In the genomic region with DNA sequence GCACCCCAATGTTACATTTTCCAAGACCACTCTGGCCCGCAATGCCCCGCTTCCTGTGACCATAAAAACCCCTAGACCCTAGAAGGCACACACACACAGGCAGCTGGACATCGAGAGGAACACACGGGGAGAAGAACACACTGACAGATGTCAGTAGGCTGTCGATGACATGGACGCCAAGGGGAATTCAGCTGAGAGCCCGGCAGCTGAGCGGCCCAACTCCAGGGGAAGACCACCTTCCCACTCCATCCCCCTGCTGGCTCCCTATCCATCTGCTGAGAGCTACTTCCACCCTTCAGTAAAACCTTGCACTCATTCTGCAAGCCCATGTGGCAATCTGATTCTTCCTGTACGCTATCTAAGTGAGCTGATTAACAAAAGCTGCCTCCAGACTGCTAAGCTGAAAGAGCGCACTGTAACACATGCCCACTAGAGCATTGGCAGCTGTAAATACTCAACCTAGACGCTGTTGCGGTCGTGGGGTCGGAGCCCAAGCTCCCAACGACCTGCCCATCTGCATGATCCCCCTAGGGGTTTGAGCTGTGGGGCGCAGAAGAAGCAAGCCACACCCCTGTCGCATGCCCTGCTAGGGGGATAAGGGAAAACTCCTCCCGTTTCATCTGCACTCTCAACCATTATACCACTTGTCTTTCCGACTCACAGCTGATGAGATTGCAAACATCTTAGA, we compare ENCODE assay signal across 31 cellular contexts.
DNase-seq lines count a peak whose midpoint lies in the region; ATAC-seq, FAIRE-seq and TF ChIP-seq lines count a peak whose summit lies in the region.
"Had no signal": no experiment of that assay in that cellular context is flagged by ENCODE, and none has a peak within 500 bp of the region (broad histone marks: within the 10 kb centered on the region; RNA-seq: fewer than 3 reads in every experiment).

No MANE protein-coding gene starts in this region.

- H3K9me3 ChIP-seq in GM12878 (replicated peaks; ENCODE audit: control insufficient read depth, insufficient read depth, low read length): no peaks in the 10 kb centered on the region
- H3K9me3 ChIP-seq: Caco-2, esophagus squamous epithelium had no signal

- H2AFZ ChIP-seq in GM12878 (ENCODE audit: control insufficient read depth, low read depth, low read length): no peak overlapping the region

- TF ChIP-seq RAD21 in GM12878 (IDR thresholded peaks at IDR 0.05; ENCODE audit: insufficient read depth, low read depth, low read length): no peak

- DNase-seq in DMS53 (lab: John Stamatoyannopoulos, UW) (peak; percentile 33), DMS53 treated with DMSO at 0.1 percent for 48 hours (lab: John Stamatoyannopoulos, UW; ENCODE audit: unreplicated experiment) (no peak), NCI-H2171 (lab: John Stamatoyannopoulos, UW) (peak; percentile 78), GM12878 (ENCODE audit: low read depth, low spot score) (no peak), posterior vena cava (ENCODE audit: low spot score) (peak; percentile 69), Ammon's horn (ENCODE audit: low spot score) (no peak)
- DNase-seq: activated CD4-positive, alpha-beta T cell treated with anti-CD3 and anti-CD28 coated beads, Interleukin-2, amount 10 ng/mL, durations not matched to agents 7 days and 5 days; activated effector memory CD4-positive, alpha-beta T cell treated with Interleukin-2 at 50 U/mL for 16 hours; activated T-cell treated with anti-CD3 and anti-CD28 coated beads, Interleukin-2, amount 50 U/mL, for 1 hour; amygdala; brain microvascular endothelial cell; Caco-2; cerebellar nuclear complex; dermis blood vessel endothelial cell; esophagus squamous epithelium; foreskin keratinocyte; heart right ventricle; Kasumi-1; left cardiac atrium; NCI-H1694 treated with DMSO at 0.1 percent for 48 hours; NCI-H226; nephron progenitor cell; retina; RPMI8226; stimulated activated naive B cell treated with anti-CD40 and anti-IgM and Interleukin-4, amounts not matched to agents 10 μg/mL and 1 μg/mL and 100 μg/mL, for 72 hours; T-cell had no signal

- FAIRE-seq in GM12878 (lab: Jason Lieb, UNC): no peak

- no peak for TF ChIP-seq EP300 in GM12878 (IDR thresholded peaks at IDR 0.05; ENCODE audit: borderline replicate concordance in 1 of 2, control insufficient read depth in 1 of 2, low read depth in 2 of 2, low read length in 2 of 2)

- H3K4me2 ChIP-seq in GM12878 (ENCODE audit: control insufficient read depth, insufficient read depth): no peak overlapping the region

- no peak for TF ChIP-seq POLR2A in GM12878 (IDR thresholded peaks at IDR 0.05; ENCODE audit: low read depth, low read length)

- H4K20me1 ChIP-seq in GM12878 (ENCODE audit: control insufficient read depth, insufficient read depth): no peaks in the 10 kb centered on the region

- no peak for TF ChIP-seq CTCF in GM12878 (IDR thresholded peaks at IDR 0.05 in 2 of 3, conservative IDR thresholded peaks at IDR 0.05 in 1 of 3; ENCODE audit: control insufficient read depth in 2 of 3, extremely low read depth in 1 of 3, insufficient read depth in 1 of 3, low read depth in 3 of 3, low read length in 3 of 3)

- CTCF ChIA-PET in GM12878 (lab: Yijun Ruan, JAX): interaction anchor here (1.3 to 2.2 kb wide), 2 partner anchors 14 to 35 kb away, joined by 4 to 5 read pairs; no protein-coding TSS in a partner anchor

- H3K79me2 ChIP-seq in GM12878 (ENCODE audit: control insufficient read depth, insufficient read depth, low read length): no peaks in the 10 kb centered on the region

- no TSS peak for BruUV-seq in GM12878 (replicated peaks; lab: Mats Ljungman, UMichigan)

- in situ Hi-C loops in GM12878 (cut with MboI): no loop called here

- ATAC-seq in GM12878 (peak; percentile 43), GM19463 (IDR thresholded peaks at IDR 0.05; ENCODE audit: unreplicated experiment) (no peak), GM19397 (IDR thresholded peaks at IDR 0.05; ENCODE audit: unreplicated experiment) (no peak)
- ATAC-seq: activated naive CD4-positive, alpha-beta T cell treated with anti-CD3 and anti-CD28 coated beads, Interleukin-2, amount 50 U/mL, for 72 hours; foreskin keratinocyte; heart right ventricle; left cardiac atrium; stimulated activated naive B cell treated with anti-CD40 and anti-IgM and Interleukin-4, amounts not matched to agents 10 μg/mL and 1 μg/mL and 100 μg/mL, for 72 hours; T-cell had no signal

- no peaks in the 10 kb centered on the region for H3K36me3 ChIP-seq in GM12878 (ENCODE audit: control insufficient read depth in 2 of 2, insufficient read depth in 2 of 2, low read length in 1 of 2)
- H3K36me3 ChIP-seq: brain microvascular endothelial cell, esophagus squamous epithelium, heart right ventricle had no signal

- POLR2A ChIA-PET in GM12878 (lab: Charles Lee): no interaction called here

- RAD21 ChIA-PET in GM12878 (lab: Charles Lee; ENCODE audit: unreplicated experiment): interaction anchor here (0.7 kb wide), 1 partner anchor 11 kb away, joined by 3 read pairs; no protein-coding TSS in a partner anchor

- intact Hi-C loops in GM12878 (cut with micrococcal nuclease; ENCODE audit: unreplicated experiment): no loop called here
- intact Hi-C loops in posterior vena cava (cut with DNase I): no loop called here

- SMC1A ChIA-PET in GM12878 (lab: Charles Lee; ENCODE audit: uncharacterized antibody, unreplicated experiment): interaction anchor here (0.5 kb wide), 1 partner anchor 94 kb away, joined by 3 read pairs; no protein-coding TSS in a partner anchor

- no peak overlapping the region for H3K4me3 ChIP-seq in GM12878
- H3K4me3 ChIP-seq: esophagus squamous epithelium, heart right ventricle had no signal

- H3K27ac ChIP-seq in GM12878 (ENCODE audit: control insufficient read depth, insufficient read depth): no peak overlapping the region
- H3K27ac ChIP-seq: 22Rv1, brain microvascular endothelial cell, C4-2B, esophagus squamous epithelium, foreskin keratinocyte, heart right ventricle had no signal

- WGBS in GM12878 (ENCODE audit: insufficient coverage, insufficient replicate concordance, low lambda C conversion rate, missing lambda C conversion rate): 37% methylated on average over 19 of the region's 19 CpGs

- no peaks in the 10 kb centered on the region for H3K4me1 ChIP-seq in GM12878 (ENCODE audit: control insufficient read depth, insufficient read depth, low read length)
- H3K4me1 ChIP-seq: Caco-2, esophagus squamous epithelium, foreskin keratinocyte, heart right ventricle had no signal

- H3K9ac ChIP-seq in GM12878 (ENCODE audit: control insufficient read depth, insufficient read depth, low read length): no peak overlapping the region

- no peaks in the 10 kb centered on the region for H3K27me3 ChIP-seq in GM12878 (replicated peaks in 1 of 2; ENCODE audit: control insufficient read depth in 2 of 2, insufficient read depth in 2 of 2, low read length in 1 of 2)
- H3K27me3 ChIP-seq: brain microvascular endothelial cell, esophagus squamous epithelium, foreskin keratinocyte, heart right ventricle had no signal

TF ChIP-seq in GM12878, 131 proteins besides CTCF, POLR2A, EP300 and RAD21 (continues in another document):
- TF ChIP-seq, protein P1, sequence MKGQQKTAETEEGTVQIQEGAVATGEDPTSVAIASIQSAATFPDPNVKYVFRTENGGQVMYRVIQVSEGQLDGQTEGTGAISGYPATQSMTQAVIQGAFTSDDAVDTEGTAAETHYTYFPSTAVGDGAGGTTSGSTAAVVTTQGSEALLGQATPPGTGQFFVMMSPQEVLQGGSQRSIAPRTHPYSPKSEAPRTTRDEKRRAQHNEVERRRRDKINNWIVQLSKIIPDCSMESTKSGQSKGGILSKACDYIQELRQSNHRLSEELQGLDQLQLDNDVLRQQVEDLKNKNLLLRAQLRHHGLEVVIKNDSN (IDR thresholded peaks at IDR 0.05; ENCODE audit: borderline replicate concordance, extremely low read length, insufficient read depth, low read depth, low read length): no peak
- no peak for TF ChIP-seq ATF7 (IDR thresholded peaks at IDR 0.05; ENCODE audit: low read depth)
- TF ChIP-seq, protein P2, sequence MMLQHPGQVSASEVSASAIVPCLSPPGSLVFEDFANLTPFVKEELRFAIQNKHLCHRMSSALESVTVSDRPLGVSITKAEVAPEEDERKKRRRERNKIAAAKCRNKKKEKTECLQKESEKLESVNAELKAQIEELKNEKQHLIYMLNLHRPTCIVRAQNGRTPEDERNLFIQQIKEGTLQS (IDR thresholded peaks at IDR 0.05; ENCODE audit: borderline replicate concordance, extremely low read depth, low read depth, low read length): no peak
- no peak for TF ChIP-seq CREM (IDR thresholded peaks at IDR 0.05; ENCODE audit: low read depth)
- TF ChIP-seq SPI1 (IDR thresholded peaks at IDR 0.05; ENCODE audit: borderline replicate concordance, insufficient read depth, low read depth, low read length): no peak
- TF ChIP-seq PAX5 (IDR thresholded peaks at IDR 0.05; ENCODE audit: borderline replicate concordance, low read depth, low read length): no peak
- TF ChIP-seq RUNX3 (IDR thresholded peaks at IDR 0.05; ENCODE audit: low read length): no peak
- TF ChIP-seq ZZZ3 (IDR thresholded peaks at IDR 0.05; ENCODE audit: control insufficient read depth, insufficient read length, low read depth): no peak
- no peak for TF ChIP-seq NRF1 (conservative IDR thresholded peaks at IDR 0.05; ENCODE audit: low read depth, low read length)
- TF ChIP-seq CHD2 (IDR thresholded peaks at IDR 0.05; ENCODE audit: borderline replicate concordance, low read depth, low read length): no peak
- no peak for TF ChIP-seq SUZ12 (IDR thresholded peaks at IDR 0.05; ENCODE audit: unreplicated experiment)
- TF ChIP-seq SREBF1 (IDR thresholded peaks at IDR 0.05; ENCODE audit: low read length): no peak
- TF ChIP-seq MYC (IDR thresholded peaks at IDR 0.05; ENCODE audit: insufficient read depth, insufficient read length, insufficient replicate concordance, low read length, severe bottlenecking): no peak

Comparison
In these comparisons a context has a peak if more than half of its experiments do, and no peak if none do; other contexts are left out.
1. DNase-seq: peak in DMS53 (single experiment), NCI-H2171 (single experiment) and posterior vena cava (single experiment); none in DMS53 treated with DMSO at 0.1 percent for 48 hours (single experiment), GM12878 (single experiment) and Ammon's horn (single experiment).